8 cellular contexts compared by ENCODE assay signal in genomic region chr3:16448691-16449090, GRCh38.
DNase-seq lines count a peak whose midpoint lies in the region; ATAC-seq and TF ChIP-seq lines count a peak whose summit lies in the region.

No MANE protein-coding gene starts in this region.

- ATAC-seq in GM18502 (IDR thresholded peaks at IDR 0.05; ENCODE audit: poor library complexity, unreplicated experiment) (peak; percentile 59), GM18498 (IDR thresholded peaks at IDR 0.05; ENCODE audit: unreplicated experiment) (no peak)

- H3K4me3 ChIP-seq in coronary artery (no peak overlapping the region), testis (no peak overlapping the region)

- DNase-seq in MV-4-11 (lab: John Stamatoyannopoulos, UW) (peak; percentile 35), coronary artery (ENCODE audit: low spot score) (peak; percentile 83), mucosa of gallbladder (ENCODE audit: low spot score) (peak; percentile 41), testis (peak; percentile 62), DMS153 treated with DMSO at 0.1 percent for 48 hours (lab: John Stamatoyannopoulos, UW; ENCODE audit: unreplicated experiment) (no peak), OCI-M1 (lab: John Stamatoyannopoulos, UW) (no peak)

- no peaks in the 10 kb centered on the region for H3K27me3 ChIP-seq in testis

- H3K36me3 ChIP-seq in testis (ENCODE audit: low read depth, missing control alignments): no peaks in the 10 kb centered on the region

- WGBS in testis, 2 donors: 42 to 51% methylated on average over 6 of the region's 6 CpGs

- no peak for TF ChIP-seq POLR2A in testis (IDR thresholded peaks at IDR 0.05)

- H3K4me1 ChIP-seq in testis: no peaks in the 10 kb centered on the region

- intact Hi-C loops in testis (cut with DNase I; ENCODE audit: low total_unique reads): no loop called here

- H3K9me3 ChIP-seq in testis: no peaks in the 10 kb centered on the region

- H3K27ac ChIP-seq in coronary artery: peak overlapping the region; percentile 46 to 61
- peak overlapping the region in 1 of 2 donors; percentile 9 for H3K27ac ChIP-seq in testis

- TF ChIP-seq CTCF in coronary artery (IDR thresholded peaks at IDR 0.05): no peak
- TF ChIP-seq CTCF in testis (IDR thresholded peaks at IDR 0.05): no peak

Comparison
In these comparisons a context has a peak if more than half of its experiments do, and no peak if none do; other contexts are left out.
1. DNase-seq: peak in MV-4-11 (single experiment), coronary artery (single experiment), mucosa of gallbladder (single experiment) and testis (single experiment); none in DMS153 treated with DMSO at 0.1 percent for 48 hours (single experiment) and OCI-M1 (single experiment).